In the genomic region with DNA sequence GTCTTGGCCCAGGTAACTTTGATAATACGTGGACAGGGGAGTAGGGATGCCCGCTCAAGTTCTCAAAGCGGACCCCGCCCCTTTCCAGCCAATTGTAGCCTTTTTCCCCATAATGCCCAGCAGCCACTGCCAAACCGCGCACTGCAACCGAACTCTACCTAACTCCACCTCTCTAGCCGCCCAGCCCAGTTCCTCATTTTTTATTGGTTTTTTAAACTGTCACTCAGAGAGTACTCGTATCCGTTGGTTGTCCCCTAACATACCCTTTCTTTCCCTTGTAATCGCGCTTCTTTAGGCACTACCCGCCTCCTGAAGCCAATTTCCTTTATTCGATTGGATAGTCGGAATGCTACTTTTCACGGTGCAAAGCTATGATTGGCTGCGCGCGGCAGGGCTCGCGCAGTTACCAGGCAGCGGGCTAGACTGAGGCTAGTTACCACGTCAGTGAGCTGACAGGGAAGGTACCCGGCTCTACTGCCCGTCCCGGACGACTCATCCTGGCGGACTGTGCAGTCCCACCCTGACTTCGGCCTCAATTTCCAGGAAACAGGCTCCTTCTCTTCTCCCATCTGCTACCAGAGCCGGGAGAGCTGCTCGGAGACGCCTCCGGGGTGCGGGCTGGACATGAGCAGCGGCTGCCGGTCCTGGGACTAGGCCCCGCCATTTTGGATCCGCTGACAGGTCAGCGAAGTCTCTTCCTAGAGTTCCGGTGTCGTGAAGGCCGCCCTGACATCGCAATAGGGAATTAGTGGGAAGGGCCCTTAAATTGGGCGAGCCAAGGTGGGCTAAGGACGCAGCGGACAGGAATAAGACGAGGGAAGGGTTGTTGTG, we compare ENCODE assay signal across 8 cellular contexts. TPM values are rescaled to one million over a fixed set of nuclear protein-coding genes. Genes with fewer than 3 reads are reported as not detected.
DNase-seq lines count a peak whose midpoint lies in the region; ATAC-seq and TF ChIP-seq lines count a peak whose summit lies in the region.

A gene with protein sequence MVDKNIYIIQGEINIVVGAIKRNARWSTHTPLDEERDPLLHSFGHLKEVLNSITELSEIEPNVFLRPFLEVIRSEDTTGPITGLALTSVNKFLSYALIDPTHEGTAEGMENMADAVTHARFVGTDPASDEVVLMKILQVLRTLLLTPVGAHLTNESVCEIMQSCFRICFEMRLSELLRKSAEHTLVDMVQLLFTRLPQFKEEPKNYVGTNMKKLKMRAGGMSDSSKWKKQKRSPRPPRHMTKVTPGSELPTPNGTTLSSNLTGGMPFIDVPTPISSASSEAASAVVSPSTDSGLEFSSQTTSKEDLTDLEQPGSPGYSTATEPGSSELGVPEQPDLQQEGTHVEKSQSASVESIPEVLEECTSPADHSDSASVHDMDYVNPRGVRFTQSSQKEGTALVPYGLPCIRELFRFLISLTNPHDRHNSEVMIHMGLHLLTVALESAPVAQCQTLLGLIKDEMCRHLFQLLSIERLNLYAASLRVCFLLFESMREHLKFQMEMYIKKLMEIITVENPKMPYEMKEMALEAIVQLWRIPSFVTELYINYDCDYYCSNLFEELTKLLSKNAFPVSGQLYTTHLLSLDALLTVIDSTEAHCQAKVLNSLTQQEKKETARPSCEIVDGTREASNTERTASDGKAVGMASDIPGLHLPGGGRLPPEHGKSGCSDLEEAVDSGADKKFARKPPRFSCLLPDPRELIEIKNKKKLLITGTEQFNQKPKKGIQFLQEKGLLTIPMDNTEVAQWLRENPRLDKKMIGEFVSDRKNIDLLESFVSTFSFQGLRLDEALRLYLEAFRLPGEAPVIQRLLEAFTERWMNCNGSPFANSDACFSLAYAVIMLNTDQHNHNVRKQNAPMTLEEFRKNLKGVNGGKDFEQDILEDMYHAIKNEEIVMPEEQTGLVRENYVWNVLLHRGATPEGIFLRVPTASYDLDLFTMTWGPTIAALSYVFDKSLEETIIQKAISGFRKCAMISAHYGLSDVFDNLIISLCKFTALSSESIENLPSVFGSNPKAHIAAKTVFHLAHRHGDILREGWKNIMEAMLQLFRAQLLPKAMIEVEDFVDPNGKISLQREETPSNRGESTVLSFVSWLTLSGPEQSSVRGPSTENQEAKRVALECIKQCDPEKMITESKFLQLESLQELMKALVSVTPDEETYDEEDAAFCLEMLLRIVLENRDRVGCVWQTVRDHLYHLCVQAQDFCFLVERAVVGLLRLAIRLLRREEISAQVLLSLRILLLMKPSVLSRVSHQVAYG (N-terminal part only) (plus strand): TSS at position 432 of the 831 bp plus-strand sequence. CDS start 13,407 bp downstream, outside the sequence.

- TF ChIP-seq CTCF in GM13976 (IDR thresholded peaks at IDR 0.05; ENCODE audit: borderline replicate concordance, control extremely low read depth, extremely low read depth, insufficient read depth, missing control alignments) (no peak), heart left ventricle (IDR thresholded peaks at IDR 0.05) (no peak), type B pancreatic cell (conservative IDR thresholded peaks at IDR 0.05) (no peak)

- peaks cover 0 to 10% (median 0%) of the 10 kb centered on the region in 9 donors for H3K27me3 ChIP-seq in heart left ventricle

- in situ Hi-C loops in GM13976 (cut with MboI; ENCODE audit: low sequenced_read_pairs, unreplicated experiment), result loop anchor here (25.0 kb wide), 1 partner anchor 342 kb away; no protein-coding TSS in a partner anchor

- peak; percentile 95 for DNase-seq in GM13976 (ENCODE audit: low spot score)
- DNase-seq in NCI-H146 treated with DMSO at 0.1 percent for 48 hours (lab: John Stamatoyannopoulos, UW; ENCODE audit: unreplicated experiment), result peak; percentile 100
- DNase-seq in amniotic epithelial cell (ENCODE audit: low read depth), result peak; percentile 100
- DNase-seq in heart left ventricle, result peak; percentile 92 to 94 (median 94)
- peak; percentile 100 for DNase-seq in pons (ENCODE audit: low spot score)
- DNase-seq in type B pancreatic cell (ENCODE audit: extremely low spot score, unreplicated experiment), result peak; percentile 89

- H3K27me3 Mint-ChIP-seq in type B pancreatic cell, result peaks cover 29% of the 10 kb centered on the region

- H3K9me3 Mint-ChIP-seq in type B pancreatic cell, result no peaks in the 10 kb centered on the region

- H3K36me3 ChIP-seq in heart left ventricle, result peaks cover 0 to 13% (median 0%) of the 10 kb centered on the region in 9 donors

- peaks cover 7% of the 10 kb centered on the region for H3K36me3 Mint-ChIP-seq in type B pancreatic cell

- peaks cover 27% of the 10 kb centered on the region for H3K4me1 Mint-ChIP-seq in type B pancreatic cell (ENCODE audit: unreplicated experiment)

- 0% methylated on average over 41 to 47 of the region's 47 CpGs for WGBS in heart left ventricle, 4 donors

- ATAC-seq in HG02870 (IDR thresholded peaks at IDR 0.05; ENCODE audit: unreplicated experiment), result peak; percentile 92
- ATAC-seq in heart left ventricle, result peak; percentile 88 to 94 (median 93)

- peak within 1 kb of the TSS; percentile 69 to 93 (median 79) for H3K4me3 ChIP-seq in heart left ventricle

- peak within 1 kb of the TSS; percentile 99 for H3K4me3 Mint-ChIP-seq in type B pancreatic cell

- peak; percentile 98 to 99 for TF ChIP-seq POLR2A in heart left ventricle (IDR thresholded peaks at IDR 0.05)

- peaks cover 0 to 68% (median 46%) of the 10 kb centered on the region in 12 donors for H3K4me1 ChIP-seq in heart left ventricle

- peak within 1 kb of the TSS; percentile 94 for H3K27ac Mint-ChIP-seq in type B pancreatic cell

- intact Hi-C loops in T-helper 1 cell treated with Interleukin-12 subunit alpha and Interleukin-12 subunit beta and Interleukin-4 antibody, amounts not matched to agents 30 ng/mL and 1 ng/mL, for 36 hours (cut with micrococcal nuclease), result loop anchor here (1.0 to 5.0 kb wide), 18 partner anchors 14 to 1151 kb away; a partner anchor contains a TSS
- intact Hi-C loops in heart left ventricle (cut with DNase I), result loop anchor here in 4 of 10 donors (5.0 kb wide), 1 partner anchor 37 kb away; no protein-coding TSS in a partner anchor

- H3K27ac ChIP-seq in heart left ventricle, result peak within 1 kb of the TSS; percentile 66 to 97 (median 88)

- no peaks in the 10 kb centered on the region for H3K9me3 ChIP-seq in heart left ventricle

RNA-seq across cellular contexts. Expression of the gene that starts here (rescaled TPM):
- total RNA-seq in T-helper 1 cell treated with Interleukin-12 subunit alpha and Interleukin-12 subunit beta and Interleukin-4 antibody, amounts not matched to agents 30 ng/mL and 1 ng/mL, for 36 hours, result 56.4 and 57.0 TPM in 2 replicates
- total RNA-seq in heart left ventricle, result 10 to 100 TPM; 39.9 to 70.0 (median 48.3) TPM
- polyA plus RNA-seq in heart left ventricle, result 10 to 100 TPM; 15.5 to 46.3 TPM
- total RNA-seq in type B pancreatic cell (ENCODE audit: low replicate concordance), result 48.7 and 61.9 TPM in 2 replicates

Comparison
In these comparisons a context has a peak if more than half of its experiments do, and no peak if none do; other contexts are left out.
1. Peak in every context shown above with its lines: DNase-seq, ATAC-seq, H3K4me3 ChIP-seq and H3K27ac ChIP-seq.